ENCODE assay signal across 11 cellular contexts in genomic region chr5:143056792-143057579, GRCh38.
A peak's percentile ranks its signal among the peaks of the same experiment; 100 is the strongest.
DNase-seq lines count a peak whose midpoint lies in the region; ATAC-seq and TF ChIP-seq lines count a peak whose summit lies in the region.
"Had no signal": no experiment of that assay in that cellular context is flagged by ENCODE, and none has a peak within 500 bp of the region (broad histone marks: within the 10 kb centered on the region; RNA-seq: fewer than 3 reads in every experiment).

No MANE protein-coding gene starts in this region.

- no peaks in the 10 kb centered on the region for H3K27me3 ChIP-seq in endodermal cell (ENCODE audit: control insufficient read depth, insufficient read depth, low read length, poor library complexity, severe bottlenecking)
- H3K27me3 ChIP-seq: cardiac muscle cell had no signal

- no peaks in the 10 kb centered on the region for H3K9me3 ChIP-seq in endodermal cell (ENCODE audit: control insufficient read depth, low read length)

- peak overlapping the region; percentile 1 for H3K27ac Mint-ChIP-seq in endodermal cell

- H3K27me3 Mint-ChIP-seq in endodermal cell (ENCODE audit: insufficient read depth): no peaks in the 10 kb centered on the region

- peak; percentile 37 for TF ChIP-seq POLR2A in GM19099 (IDR thresholded peaks at IDR 0.05; ENCODE audit: extremely low read depth, insufficient read length, low read depth)

- no peak overlapping the region for H3K4me3 ChIP-seq in endodermal cell (ENCODE audit: low read length)
- H3K4me3 ChIP-seq: cardiac muscle cell had no signal

- no peak overlapping the region for H3K4me3 Mint-ChIP-seq in endodermal cell

- H3K4me1 Mint-ChIP-seq in endodermal cell: peaks cover 44% of the 10 kb centered on the region

- no peaks in the 10 kb centered on the region for H3K9me3 Mint-ChIP-seq in endodermal cell

- H3K9ac ChIP-seq in endodermal cell (ENCODE audit: extremely low read depth, low read length, poor library complexity, severe bottlenecking): no peak overlapping the region

- TF ChIP-seq CTCF in endodermal cell (conservative IDR thresholded peaks at IDR 0.05): no peak

- H3K36me3 ChIP-seq in endodermal cell (ENCODE audit: control insufficient read depth, insufficient read depth, low read length): peaks cover 14% of the 10 kb centered on the region

- peaks cover 34% of the 10 kb centered on the region for H3K36me3 Mint-ChIP-seq in endodermal cell (ENCODE audit: low read depth)

- H3K27ac ChIP-seq in endodermal cell (ENCODE audit: low read depth, low read length): no peak overlapping the region
- H3K27ac ChIP-seq: C4-2B, cardiac muscle cell had no signal

- ATAC-seq in HG03159 (IDR thresholded peaks at IDR 0.05; ENCODE audit: unreplicated experiment): peak; percentile 47

- WGBS in endodermal cell (ENCODE audit: insufficient coverage in 1 of 2, insufficient read length in 1 of 2), 2 experiments: 85 to 100% methylated on average over 1 of the region's 2 CpGs

- DNase-seq in CD1c-positive myeloid dendritic cell (ENCODE audit: extremely low spot score): peak; percentile 57
- no peak for DNase-seq in endodermal cell
- DNase-seq in midbrain (lab: John Stamatoyannopoulos, UW): no peak
- no peak for DNase-seq in SIG-M5 (lab: John Stamatoyannopoulos, UW)
- DNase-seq in DMS79 (lab: John Stamatoyannopoulos, UW): no peak
- DNase-seq in activated T-cell treated with anti-CD3 and anti-CD28 coated beads for 4 hours: no peak
- DNase-seq: occipital lobe had no signal

- H3K4me1 ChIP-seq in endodermal cell (ENCODE audit: control insufficient read depth, insufficient read depth, low read length): peaks cover 4% of the 10 kb centered on the region
